Comparison of ENCODE assay signal across 19 cellular contexts in genomic region chr1:59081181-59081580, GRCh38.
DNase-seq lines count a peak whose midpoint lies in the region; ATAC-seq, FAIRE-seq and TF ChIP-seq lines count a peak whose summit lies in the region.
"Had no signal": no experiment of that assay in that cellular context is flagged by ENCODE, and none has a peak within 500 bp of the region (broad histone marks: within the 10 kb centered on the region; RNA-seq: fewer than 3 reads in every experiment).

No MANE protein-coding gene starts in this region.

- no peak for TF ChIP-seq CTCF in H1 (IDR thresholded peaks at IDR 0.05; ENCODE audit: control extremely low read depth in 1 of 3, insufficient read depth in 1 of 3, low read depth in 1 of 3, low read length in 3 of 3)
- TF ChIP-seq CTCF in ascending aorta (IDR thresholded peaks at IDR 0.05) = no peak

- CTCF ChIA-PET in H1 (lab: Charles Lee; ENCODE audit: partially characterized antibody) = no interaction called here

- DNase-seq in ELR (ENCODE audit: low read depth) = peak; percentile 8
- DNase-seq in H1 (ENCODE audit: low read depth in 1 of 2, low spot score in 2 of 2) = no peak
- DNase-seq in fibroblast of peridontal ligament (ENCODE audit: extremely low read depth) = peak; percentile 55
- DNase-seq in OCI-M1 (lab: John Stamatoyannopoulos, UW) = no peak
- DNase-seq in ascending aorta (ENCODE audit: low spot score in 2 of 2) = no peak
- DNase-seq in NCI-H2196 (lab: John Stamatoyannopoulos, UW; ENCODE audit: unreplicated experiment) = no peak
- DNase-seq: Caco-2; CD4-positive, CD25-positive, alpha-beta regulatory T cell; CD8-positive, alpha-beta T cell; DMS153; DND-41; GF-D8; GOT3; H7 had no signal

- no peak overlapping the region for H3K23ac ChIP-seq in H1 (ENCODE audit: insufficient read length)

- H4K91ac ChIP-seq in H1 (replicated peaks; ENCODE audit: insufficient read length, low read length) = peak overlapping the region; percentile 25

- no peak for TF ChIP-seq RAD21 in H1 (IDR thresholded peaks at IDR 0.05 in 1 of 2, conservative IDR thresholded peaks at IDR 0.05 in 1 of 2; ENCODE audit: low read depth in 2 of 2, low read length in 2 of 2)

- H3K27me3 ChIP-seq in H1 (replicated peaks in 1 of 4; ENCODE audit: control insufficient read depth in 3 of 4, extremely low read depth in 1 of 4, insufficient read depth in 3 of 4, low read length in 3 of 4) (no peaks in the 10 kb centered on the region), ascending aorta (no peaks in the 10 kb centered on the region)
- H3K27me3 ChIP-seq: BLaER1 had no signal

- no peak overlapping the region for H3K56ac ChIP-seq in H1 (replicated peaks; ENCODE audit: insufficient read length, low read depth, low read length)

- H3K79me2 ChIP-seq in H1 (ENCODE audit: control insufficient read depth in 1 of 2, insufficient read depth in 2 of 2, low read length in 2 of 2) = no peaks in the 10 kb centered on the region

- no peaks in the 10 kb centered on the region for H3K9me3 ChIP-seq in H1 (ENCODE audit: insufficient read depth in 2 of 2, low read depth in 1 of 2, low read length in 1 of 2)
- no peaks in the 10 kb centered on the region for H3K9me3 ChIP-seq in ascending aorta
- H3K9me3 ChIP-seq: BLaER1, Caco-2 had no signal

- no peaks in the 10 kb centered on the region for H3K79me1 ChIP-seq in H1 (ENCODE audit: low read depth, low read length)

- no peak for TF ChIP-seq EP300 in H1 (IDR thresholded peaks at IDR 0.05; ENCODE audit: borderline replicate concordance in 1 of 2, low read depth in 2 of 2, low read length in 2 of 2)

- WGBS in H1 (ENCODE audit: extremely low coverage in 1 of 2, insufficient coverage in 1 of 2, insufficient read length in 1 of 2, insufficient replicate concordance in 2 of 2, low coverage in 1 of 2, low lambda C conversion rate in 2 of 2, missing lambda C conversion rate in 1 of 2), 2 experiments = 81% methylated on average over 1 of the region's 1 CpG; no CpG with 5 or more reads in 1 of the 2 experiments

- H3K4me3 ChIP-seq in H1 (ENCODE audit: extremely low read depth in 1 of 4, insufficient read depth in 2 of 4, low read depth in 3 of 4, low read length in 4 of 4) (no peak overlapping the region), ascending aorta (no peak overlapping the region)
- H3K4me3 ChIP-seq: BLaER1 had no signal

- H4K20me1 ChIP-seq in H1 (replicated peaks in 1 of 2; ENCODE audit: control insufficient read depth in 1 of 2, insufficient read depth in 2 of 2, low read length in 2 of 2) = no peaks in the 10 kb centered on the region
- H4K20me1 ChIP-seq: BLaER1 had no signal

- no peak overlapping the region for H2BK120ac ChIP-seq in H1 (replicated peaks; ENCODE audit: low read depth, low read length)

- no peak overlapping the region for H2BK12ac ChIP-seq in H1 (ENCODE audit: low read depth, low read length)

- no peak overlapping the region; the same call in 1 of the 2 replicates for H2AK5ac ChIP-seq in H1 (ENCODE audit: low read depth, low read length)

- no peak overlapping the region for H3K18ac ChIP-seq in H1 (ENCODE audit: extremely low read depth, low read length)

- no peak overlapping the region for H2AFZ ChIP-seq in H1 (ENCODE audit: low read length)

- H3K9ac ChIP-seq in H1 (replicated peaks in 1 of 4; ENCODE audit: extremely low read depth in 1 of 4, low read depth in 3 of 4, low read length in 3 of 4) = no peak overlapping the region
- H3K9ac ChIP-seq: BLaER1 had no signal

- no peak overlapping the region for H3K4ac ChIP-seq in H1 (replicated peaks; ENCODE audit: insufficient read length, low read depth, low read length)

- 0 out of 2 replicates have a peak overlapping the region, but pooled peaks have one; percentile 53 for H2BK20ac ChIP-seq in H1 (ENCODE audit: low read length)

- H3K4me1 ChIP-seq in H1 (replicated peaks in 1 of 4; ENCODE audit: control insufficient read depth in 3 of 4, insufficient read depth in 4 of 4, low read length in 3 of 4) (peaks cover 13 to 35% (median 24%) of the 10 kb centered on the region in 4 experiments), ascending aorta (peaks cover 0 to 4% of the 10 kb centered on the region in 2 donors)
- H3K4me1 ChIP-seq: Caco-2 had no signal

- intact Hi-C loops in ascending aorta (cut with DNase I) = no loop called here

- H3K36me3 ChIP-seq in H1 (ENCODE audit: control insufficient read depth in 2 of 4, insufficient read depth in 4 of 4, low read length in 3 of 4) = no peaks in the 10 kb centered on the region
- H3K36me3 ChIP-seq in ascending aorta = no peaks in the 10 kb centered on the region
- H3K36me3 ChIP-seq: BLaER1 had no signal

- TF ChIP-seq POLR2A in H1 (IDR thresholded peaks at IDR 0.05; ENCODE audit: control extremely low read depth in 1 of 2, low read depth in 2 of 2, low read length in 2 of 2) = no peak

- ATAC-seq in HG02938 (IDR thresholded peaks at IDR 0.05; ENCODE audit: unreplicated experiment) = no peak
- ATAC-seq: CD8-positive, alpha-beta T cell had no signal

- no peak overlapping the region for H3K14ac ChIP-seq in H1 (ENCODE audit: insufficient read length)

- POLR2A ChIA-PET in H1 (lab: Charles Lee; ENCODE audit: partially characterized antibody) = no interaction called here

- peak overlapping the region; percentile 98; the same call in 1 of the 2 replicates for H2BK5ac ChIP-seq in H1 (ENCODE audit: low read depth, low read length)

- H4K5ac ChIP-seq in H1 (ENCODE audit: insufficient read length, low read depth, low read length) = no peak overlapping the region

- no peaks in the 10 kb centered on the region for H3K23me2 ChIP-seq in H1 (ENCODE audit: low read depth, low read length)

- FAIRE-seq in H1 (lab: Jason Lieb, UNC) = no peak
- FAIRE-seq: GM12891, GM18507 had no signal

- H4K8ac ChIP-seq in H1 (ENCODE audit: extremely low read depth, insufficient read depth, low read length) = no peak overlapping the region

- no peak overlapping the region for H3K27ac ChIP-seq in H1 (ENCODE audit: low read depth, low read length)
- no peak overlapping the region for H3K27ac ChIP-seq in ascending aorta
- H3K27ac ChIP-seq: BLaER1, C4-2B had no signal

- H3K4me2 ChIP-seq in H1 (ENCODE audit: insufficient read depth in 1 of 2, low read depth in 2 of 2, low read length in 2 of 2) = no peak overlapping the region
- H3K4me2 ChIP-seq: BLaER1 had no signal

- no peak overlapping the region for H2BK15ac ChIP-seq in H1 (ENCODE audit: low read length)

TF ChIP-seq in H1, 55 proteins besides CTCF, POLR2A, EP300 and RAD21:
- TF ChIP-seq SIN3A (conservative IDR thresholded peaks at IDR 0.05 in 1 of 2, IDR thresholded peaks at IDR 0.05 in 1 of 2; ENCODE audit: low read depth in 1 of 2, low read length in 2 of 2) (no peak), SP1 (IDR thresholded peaks at IDR 0.05; ENCODE audit: low read depth, low read length) (no peak), SP2 (IDR thresholded peaks at IDR 0.05; ENCODE audit: low read length) (no peak), CHD1 (IDR thresholded peaks at IDR 0.05; ENCODE audit: low read depth, low read length) (no peak), RFX5 (IDR thresholded peaks at IDR 0.05; ENCODE audit: borderline replicate concordance, low read depth, low read length) (no peak), BACH1 (IDR thresholded peaks at IDR 0.05; ENCODE audit: low read length) (no peak), CTBP2 (IDR thresholded peaks at IDR 0.05; ENCODE audit: borderline replicate concordance, insufficient read depth, insufficient read length, low read length) (no peak), TCF12 (IDR thresholded peaks at IDR 0.05; ENCODE audit: low read depth, low read length) (no peak), KDM1A (IDR thresholded peaks at IDR 0.05; ENCODE audit: borderline replicate concordance, low read length) (no peak), GABPA (IDR thresholded peaks at IDR 0.05; ENCODE audit: borderline replicate concordance, insufficient read depth, low read length) (no peak), RBBP5 (IDR thresholded peaks at IDR 0.05; ENCODE audit: borderline replicate concordance, low read depth, low read length) (no peak), CREB1 (IDR thresholded peaks at IDR 0.05) (no peak), SUZ12 (IDR thresholded peaks at IDR 0.05; ENCODE audit: low read length) (no peak)

Comparison
In these comparisons a context has a peak if more than half of its experiments do, and no peak if none do; other contexts are left out.
1. DNase-seq: peak in ELR (single experiment) and fibroblast of peridontal ligament (single experiment); none in H1 (0 of 2), OCI-M1 (single experiment), ascending aorta (0 of 2) and NCI-H2196 (single experiment).